Comparison of ENCODE assay signal across 25 cellular contexts in genomic region chr1:169100883-169101214, GRCh38.
"Had no signal": no experiment of that assay in that cellular context is flagged by ENCODE, and none has a peak within 500 bp of the region (broad histone marks: within the 10 kb centered on the region; RNA-seq: fewer than 3 reads in every experiment).

No MANE protein-coding gene starts in this region.

- H3K27me3 ChIP-seq: cardiac muscle cell, esophagus muscularis mucosa, ovary, suprapubic skin, vagina had no signal

- ATAC-seq: activated CD4-positive, CD25-positive, alpha-beta regulatory T cell treated with anti-CD3 and anti-CD28 coated beads, Interleukin-2, amount 50 U/mL, for 24 hours; activated T-cell treated with anti-CD3 and anti-CD28 coated beads, Interleukin-2, amount 50 U/mL, for 72 hours; effector memory CD8-positive, alpha-beta T cell; lower lobe of right lung; natural killer cell treated with Interleukin-12 subunit alpha and Interleukin-12 subunit beta and Interleukin-15 and Interleukin-18, amount 100 ng/mL, for 72 hours; stimulated activated effector memory CD8-positive, alpha-beta T cell treated with anti-CD3 and anti-CD28 coated beads, Interleukin-12 subunit alpha, Interleukin-12 subunit beta, amount 100 ng/mL, for 72 hours; stimulated activated naive CD8-positive, alpha-beta T cell treated with anti-CD3 and anti-CD28 coated beads, Interleukin-15, amount 100 ng/mL, for 72 hours had no signal

- H3K4me3 Mint-ChIP-seq: activated CD4-positive, alpha-beta memory T cell treated with anti-CD3 and anti-CD28 coated beads, Interleukin-2, amount 10 ng/mL, durations not matched to agents 7 days and 5 days; activated CD4-positive, alpha-beta T cell treated with anti-CD3 and anti-CD28 coated beads, Interleukin-2, amount 10 ng/mL, durations not matched to agents 24 days and 14 days; activated naive CD4-positive, alpha-beta T cell treated with anti-CD3 and anti-CD28 coated beads, Interleukin-2, amount 10 ng/mL, durations not matched to agents 7 days and 5 days; activated T-cell treated with anti-CD3 and anti-CD28 coated beads, Interleukin-2, amount 50 U/mL, for 72 hours; effector memory CD8-positive, alpha-beta T cell; natural killer cell treated with Interleukin-12 subunit alpha and Interleukin-12 subunit beta and Interleukin-15 and Interleukin-18, amount 100 ng/mL, for 72 hours; stimulated activated effector memory CD8-positive, alpha-beta T cell treated with anti-CD3 and anti-CD28 coated beads, Interleukin-12 subunit alpha, Interleukin-12 subunit beta, amount 100 ng/mL, for 72 hours; stimulated activated naive CD8-positive, alpha-beta T cell treated with anti-CD3 and anti-CD28 coated beads, Interleukin-15, amount 100 ng/mL, for 72 hours; T-helper 2 cell treated with Interferon-gamma antibody and Interleukin-4, amounts not matched to agents 5 μg/mL and 100 μg/mL, for 36 hours had no signal

- H3K4me3 ChIP-seq: cardiac muscle cell, esophagus muscularis mucosa, lower lobe of right lung, ovary, prostate gland, suprapubic skin, vagina had no signal

- H3K9me3 ChIP-seq: esophagus muscularis mucosa, lower lobe of right lung, neutrophil, ovary, prostate gland, suprapubic skin, vagina had no signal

- H3K4me1 ChIP-seq: prostate gland had no signal

- H3K27me3 Mint-ChIP-seq: stimulated activated naive CD8-positive, alpha-beta T cell treated with anti-CD3 and anti-CD28 coated beads, Interleukin-15, amount 100 ng/mL, for 72 hours had no signal

- H3K9me3 Mint-ChIP-seq: activated CD4-positive, alpha-beta memory T cell treated with anti-CD3 and anti-CD28 coated beads, Interleukin-2, amount 10 ng/mL, durations not matched to agents 7 days and 5 days; activated naive CD4-positive, alpha-beta T cell treated with anti-CD3 and anti-CD28 coated beads, Interleukin-2, amount 10 ng/mL, durations not matched to agents 7 days and 5 days; natural killer cell treated with Interleukin-12 subunit alpha and Interleukin-12 subunit beta and Interleukin-15 and Interleukin-18, amount 100 ng/mL, for 72 hours; stimulated activated effector memory CD8-positive, alpha-beta T cell treated with anti-CD3 and anti-CD28 coated beads, Interleukin-12 subunit alpha, Interleukin-12 subunit beta, amount 100 ng/mL, for 72 hours; stimulated activated naive CD8-positive, alpha-beta T cell treated with anti-CD3 and anti-CD28 coated beads, Interleukin-15, amount 100 ng/mL, for 72 hours; T-helper 2 cell treated with Interferon-gamma antibody and Interleukin-4, amounts not matched to agents 5 μg/mL and 100 μg/mL, for 36 hours had no signal

- H3K4me1 Mint-ChIP-seq: activated naive CD4-positive, alpha-beta T cell treated with anti-CD3 and anti-CD28 coated beads, Interleukin-2, amount 10 ng/mL, durations not matched to agents 7 days and 5 days; stimulated activated effector memory CD8-positive, alpha-beta T cell treated with anti-CD3 and anti-CD28 coated beads, Interleukin-12 subunit alpha, Interleukin-12 subunit beta, amount 100 ng/mL, for 72 hours had no signal

- DNase-seq: activated CD4-positive, alpha-beta memory T cell treated with anti-CD3 and anti-CD28 coated beads, Interleukin-2, amount 10 ng/mL, durations not matched to agents 7 days and 5 days; activated CD4-positive, alpha-beta T cell treated with anti-CD3 and anti-CD28 coated beads, Interleukin-2, amount 10 ng/mL, durations not matched to agents 24 days and 14 days; activated effector memory CD4-positive, alpha-beta T cell treated with Interleukin-2 at 50 U/mL for 16 hours; activated naive CD4-positive, alpha-beta T cell treated with anti-CD3 and anti-CD28 coated beads, Interleukin-2, amount 10 ng/mL, durations not matched to agents 7 days and 5 days; activated T-cell treated with anti-CD3 and anti-CD28 coated beads, Interleukin-2, amount 50 U/mL, for 72 hours; amygdala; dermis blood vessel endothelial cell; effector memory CD8-positive, alpha-beta T cell; left cardiac atrium; lower lobe of right lung; ovary; stimulated activated CD4-positive, alpha-beta T cell treated with anti-CD3 and anti-CD28 coated beads, Interleukin-12 subunit alpha, Interleukin-12 subunit beta, amount 100 ng/mL, for 4 hours; stimulated activated naive CD8-positive, alpha-beta T cell treated with anti-CD3 and anti-CD28 coated beads, Interleukin-15, amount 100 ng/mL, for 72 hours; trophoblast cell had no signal

- H3K36me3 ChIP-seq: cardiac muscle cell, esophagus muscularis mucosa, lower lobe of right lung, neutrophil, ovary, prostate gland, suprapubic skin, vagina had no signal

- H3K27ac Mint-ChIP-seq: activated CD4-positive, alpha-beta memory T cell treated with anti-CD3 and anti-CD28 coated beads, Interleukin-2, amount 10 ng/mL, durations not matched to agents 7 days and 5 days; activated CD4-positive, alpha-beta T cell treated with anti-CD3 and anti-CD28 coated beads, Interleukin-2, amount 10 ng/mL, durations not matched to agents 24 days and 14 days; activated naive CD4-positive, alpha-beta T cell treated with anti-CD3 and anti-CD28 coated beads, Interleukin-2, amount 10 ng/mL, durations not matched to agents 7 days and 5 days; activated T-cell treated with anti-CD3 and anti-CD28 coated beads, Interleukin-2, amount 50 U/mL, for 72 hours; effector memory CD8-positive, alpha-beta T cell; natural killer cell treated with Interleukin-12 subunit alpha and Interleukin-12 subunit beta and Interleukin-15 and Interleukin-18, amount 100 ng/mL, for 72 hours; stimulated activated effector memory CD8-positive, alpha-beta T cell treated with anti-CD3 and anti-CD28 coated beads, Interleukin-12 subunit alpha, Interleukin-12 subunit beta, amount 100 ng/mL, for 72 hours; stimulated activated naive CD8-positive, alpha-beta T cell treated with anti-CD3 and anti-CD28 coated beads, Interleukin-15, amount 100 ng/mL, for 72 hours; T-helper 2 cell treated with Interferon-gamma antibody and Interleukin-4, amounts not matched to agents 5 μg/mL and 100 μg/mL, for 36 hours had no signal

- H3K36me3 Mint-ChIP-seq: activated naive CD4-positive, alpha-beta T cell treated with anti-CD3 and anti-CD28 coated beads, Interleukin-2, amount 10 ng/mL, durations not matched to agents 7 days and 5 days; natural killer cell treated with Interleukin-12 subunit alpha and Interleukin-12 subunit beta and Interleukin-15 and Interleukin-18, amount 100 ng/mL, for 72 hours; stimulated activated effector memory CD8-positive, alpha-beta T cell treated with anti-CD3 and anti-CD28 coated beads, Interleukin-12 subunit alpha, Interleukin-12 subunit beta, amount 100 ng/mL, for 72 hours had no signal

- H3K27ac ChIP-seq: cardiac muscle cell, esophagus muscularis mucosa, lower lobe of right lung, neutrophil, ovary, prostate gland, suprapubic skin, vagina, VCaP had no signal
